In genomic region chr12:68229956-68230355, GRCh38 we compare ENCODE assay signal across 28 cellular contexts. TPM values are rescaled to one million over a fixed set of nuclear protein-coding genes. Genes with fewer than 3 reads are reported as not detected.
DNase-seq lines count a peak whose midpoint lies in the region; ATAC-seq, FAIRE-seq and TF ChIP-seq lines count a peak whose summit lies in the region.
"Had no signal": no experiment of that assay in that cellular context is flagged by ENCODE, and none has a peak within 500 bp of the region (broad histone marks: within the 10 kb centered on the region; RNA-seq: fewer than 3 reads in every experiment).

No MANE protein-coding gene starts in this region.

- H3K36me3 ChIP-seq in bronchial epithelial cell (ENCODE audit: control insufficient read depth, insufficient read depth, low read length): no peaks in the 10 kb centered on the region
- H3K36me3 ChIP-seq in naive thymus-derived CD4-positive, alpha-beta T cell (ENCODE audit: control insufficient read depth in 2 of 3, insufficient read depth in 3 of 3, low read length in 3 of 3): no peaks in the 10 kb centered on the region
- H3K36me3 ChIP-seq: BE2C; BLaER1 treated with 17β-estradiol and CSF1 and Interleukin-3, amounts not matched to agents 10 nM and 100 nM had no signal

- TF ChIP-seq CTCF in bronchial epithelial cell (IDR thresholded peaks at IDR 0.05; ENCODE audit: insufficient read depth, low read length, severe bottlenecking): no peak
- no peak for TF ChIP-seq CTCF in foreskin keratinocyte (conservative IDR thresholded peaks at IDR 0.05)

- H3K4me1 Mint-ChIP-seq in activated CD4-positive, alpha-beta T cell treated with anti-CD3 and anti-CD28 coated beads, Interleukin-2, amount 10 ng/mL, durations not matched to agents 24 days and 14 days: peaks cover 41% of the 10 kb centered on the region
- peaks cover 2 to 46% (median 12%) of the 10 kb centered on the region in 7 donors for H3K4me1 Mint-ChIP-seq in naive thymus-derived CD4-positive, alpha-beta T cell
- H3K4me1 Mint-ChIP-seq: CD14-positive monocyte had no signal

- H3K27me3 Mint-ChIP-seq in activated CD4-positive, alpha-beta T cell treated with anti-CD3 and anti-CD28 coated beads, Interleukin-2, amount 10 ng/mL, durations not matched to agents 24 days and 14 days: peaks cover 7% of the 10 kb centered on the region
- H3K27me3 Mint-ChIP-seq in naive thymus-derived CD4-positive, alpha-beta T cell: no peaks in the 10 kb centered on the region
- H3K27me3 Mint-ChIP-seq: CD4-positive, alpha-beta T cell had no signal

- FAIRE-seq in bronchial epithelial cell (lab: Jason Lieb, UNC): no peak
- FAIRE-seq: A549, D721Med, GM12892, GM19239, H1 had no signal

- CTCF ChIA-PET in naive thymus-derived CD4-positive, alpha-beta T cell (lab: Charles Lee): no interaction called here

- no peak overlapping the region for H3K27ac ChIP-seq in foreskin keratinocyte
- no peak overlapping the region for H3K27ac ChIP-seq in naive thymus-derived CD4-positive, alpha-beta T cell (ENCODE audit: low read depth, low read length)
- H3K27ac ChIP-seq: A549; BLaER1 treated with 17β-estradiol and CSF1 and Interleukin-3, amounts not matched to agents 10 nM and 100 nM; GM23248 had no signal

- H3K27me3 ChIP-seq in bronchial epithelial cell (ENCODE audit: control insufficient read depth, insufficient read depth, low read length): no peaks in the 10 kb centered on the region
- no peaks in the 10 kb centered on the region for H3K27me3 ChIP-seq in foreskin keratinocyte
- no peaks in the 10 kb centered on the region for H3K27me3 ChIP-seq in naive thymus-derived CD4-positive, alpha-beta T cell (ENCODE audit: control insufficient read depth in 2 of 2, insufficient read depth in 2 of 2, low read length in 2 of 2)
- H3K27me3 ChIP-seq: BLaER1 treated with 17β-estradiol and CSF1 and Interleukin-3, amounts not matched to agents 10 nM and 100 nM had no signal

- intact Hi-C loops in activated CD4-positive, alpha-beta T cell treated with anti-CD3 and anti-CD28 coated beads, Interleukin-2, amount 10 ng/mL, durations not matched to agents 24 days and 14 days (cut with micrococcal nuclease): loop anchor here (10.0 kb wide), 1 partner anchor 575 kb away; the partner anchor contains the start of gene MDM2
- intact Hi-C loops in naive thymus-derived CD4-positive, alpha-beta T cell (cut with micrococcal nuclease): loop anchor here in 1 of 2 donors (5.0 to 10.0 kb wide), 2 partner anchors 222 to 515 kb away; partner anchors contain the start of gene SLC35E3

- no peaks in the 10 kb centered on the region for H3K9me3 ChIP-seq in naive thymus-derived CD4-positive, alpha-beta T cell (ENCODE audit: control insufficient read depth in 2 of 3, low read length in 3 of 3)
- H3K9me3 ChIP-seq: A549; BE2C; BLaER1 treated with 17β-estradiol and CSF1 and Interleukin-3, amounts not matched to agents 10 nM and 100 nM had no signal

- H3K36me3 Mint-ChIP-seq in activated CD4-positive, alpha-beta T cell treated with anti-CD3 and anti-CD28 coated beads, Interleukin-2, amount 10 ng/mL, durations not matched to agents 24 days and 14 days (ENCODE audit: low read depth): peaks cover 3% of the 10 kb centered on the region
- peaks cover 0 to 6% (median 0%) of the 10 kb centered on the region in 5 donors for H3K36me3 Mint-ChIP-seq in naive thymus-derived CD4-positive, alpha-beta T cell
- H3K36me3 Mint-ChIP-seq: CD14-positive monocyte had no signal

- no peak overlapping the region for H3K4me3 ChIP-seq in bronchial epithelial cell (ENCODE audit: low read depth, low read length)
- no peak overlapping the region for H3K4me3 ChIP-seq in naive thymus-derived CD4-positive, alpha-beta T cell (ENCODE audit: low read length)
- H3K4me3 ChIP-seq: A549; BLaER1 treated with 17β-estradiol and CSF1 and Interleukin-3, amounts not matched to agents 10 nM and 100 nM; GM23248 had no signal

- H3K9me3 Mint-ChIP-seq in activated CD4-positive, alpha-beta T cell treated with anti-CD3 and anti-CD28 coated beads, Interleukin-2, amount 10 ng/mL, durations not matched to agents 24 days and 14 days: peaks cover 3% of the 10 kb centered on the region
- no peaks in the 10 kb centered on the region for H3K9me3 Mint-ChIP-seq in naive thymus-derived CD4-positive, alpha-beta T cell
- H3K9me3 Mint-ChIP-seq: CD14-positive monocyte; CD4-positive, alpha-beta T cell; CD8-positive, alpha-beta memory T cell had no signal

- peak; percentile 45 for DNase-seq in activated CD4-positive, alpha-beta T cell treated with anti-CD3 and anti-CD28 coated beads, Interleukin-2, amount 10 ng/mL, durations not matched to agents 24 days and 14 days
- DNase-seq in activated CD4-positive, alpha-beta T cell treated with anti-CD3 and anti-CD28 coated beads, Interleukin-2, amount 50 U/mL, for 48 hours: no peak
- DNase-seq in bronchial epithelial cell (ENCODE audit: low read depth) (peak; percentile 52), foreskin keratinocyte (peak; percentile 32 to 62), NOMO-1 (lab: John Stamatoyannopoulos, UW; ENCODE audit: unreplicated experiment in 2 of 2) (no peak), medulla oblongata (ENCODE audit: extremely low spot score) (no peak)
- DNase-seq in naive thymus-derived CD4-positive, alpha-beta T cell: no peak
- DNase-seq: 8988T; ACHN; AML-193; BE2C; CD4-positive, alpha-beta T cell; CD8-positive, alpha-beta memory T cell; DMS 273 treated with DMSO at 0.1 percent for 48 hours; DMS79; GF-D8; GM23248; H7; HCEC 1CT had no signal

- H3K4me3 Mint-ChIP-seq in activated CD4-positive, alpha-beta T cell treated with anti-CD3 and anti-CD28 coated beads, Interleukin-2, amount 10 ng/mL, durations not matched to agents 24 days and 14 days: no peak overlapping the region
- no peak overlapping the region for H3K4me3 Mint-ChIP-seq in naive thymus-derived CD4-positive, alpha-beta T cell
- H3K4me3 Mint-ChIP-seq: CD14-positive monocyte; CD4-positive, alpha-beta T cell; CD8-positive, alpha-beta memory T cell had no signal

- POLR2A ChIA-PET in naive thymus-derived CD4-positive, alpha-beta T cell (lab: Charles Lee): no interaction called here

- ATAC-seq in foreskin keratinocyte: no peak
- ATAC-seq in naive thymus-derived CD4-positive, alpha-beta T cell: no peak
- ATAC-seq: A549 had no signal

- no peak overlapping the region for H3K27ac Mint-ChIP-seq in activated CD4-positive, alpha-beta T cell treated with anti-CD3 and anti-CD28 coated beads, Interleukin-2, amount 10 ng/mL, durations not matched to agents 24 days and 14 days
- no peak overlapping the region for H3K27ac Mint-ChIP-seq in naive thymus-derived CD4-positive, alpha-beta T cell
- H3K27ac Mint-ChIP-seq: CD14-positive monocyte; CD4-positive, alpha-beta T cell; CD8-positive, alpha-beta memory T cell had no signal

- H3K4me1 ChIP-seq in foreskin keratinocyte: no peaks in the 10 kb centered on the region
- no peaks in the 10 kb centered on the region for H3K4me1 ChIP-seq in naive thymus-derived CD4-positive, alpha-beta T cell (ENCODE audit: control insufficient read depth in 2 of 2, insufficient read depth in 2 of 2, low read length in 2 of 2)
- H3K4me1 ChIP-seq: A549; BE2C; BLaER1 treated with 17β-estradiol and CSF1 and Interleukin-3, amounts not matched to agents 10 nM and 100 nM had no signal

RNA-seq across cellular contexts. Expression of gene IL26, which starts 4.3 kb away (rescaled TPM):
- total RNA-seq in activated CD4-positive, alpha-beta T cell treated with anti-CD3 and anti-CD28 coated beads, Interleukin-2, amount 10 ng/mL, durations not matched to agents 24 days and 14 days: 6.9 and 7.7 TPM in 2 replicates
- total RNA-seq in bronchial epithelial cell (not detected in 2 replicates), foreskin keratinocyte (not detected in 2 replicates)
- polyA plus RNA-seq in foreskin keratinocyte: not detected in 2 replicates
- 1 to 10 TPM in 1 of 5 experiments, not detected in 4; 4.5 TPM for total RNA-seq in naive thymus-derived CD4-positive, alpha-beta T cell
- not detected for polyA plus RNA-seq in naive thymus-derived CD4-positive, alpha-beta T cell
- total RNA-seq: Daoy, G401, GM23248, H1, H7 had no signal
- polyA plus RNA-seq: A549, CD14-positive monocyte, GM23248, H1 had no signal

RNA-seq across cellular contexts. Expression of gene IL22, which starts 23.4 kb away (rescaled TPM):
- 2.4 and 3.1 TPM in 2 replicates for total RNA-seq in activated CD4-positive, alpha-beta T cell treated with anti-CD3 and anti-CD28 coated beads, Interleukin-2, amount 10 ng/mL, durations not matched to agents 24 days and 14 days
- not detected in 2 replicates for total RNA-seq in bronchial epithelial cell
- total RNA-seq in foreskin keratinocyte: not detected in 2 replicates
- not detected in 2 replicates for polyA plus RNA-seq in foreskin keratinocyte
- total RNA-seq in naive thymus-derived CD4-positive, alpha-beta T cell: 1 to 10 TPM in 1 of 5 experiments, not detected in 4; 1.8 TPM
- polyA plus RNA-seq in naive thymus-derived CD4-positive, alpha-beta T cell: not detected
- total RNA-seq: CD4-positive, alpha-beta T cell; Daoy; G401; GM23248; H1; H7 had no signal
- polyA plus RNA-seq: A549; CD14-positive monocyte; CD8-positive, alpha-beta memory T cell; GM23248; H1 had no signal

Comparison
In these comparisons a context has a peak if more than half of its experiments do, and no peak if none do; other contexts are left out.
1. DNase-seq: peak in activated CD4-positive, alpha-beta T cell treated with anti-CD3 and anti-CD28 coated beads, Interleukin-2, amount 10 ng/mL, durations not matched to agents 24 days and 14 days (single experiment), bronchial epithelial cell (single experiment) and foreskin keratinocyte (2 of 2); none in activated CD4-positive, alpha-beta T cell treated with anti-CD3 and anti-CD28 coated beads, Interleukin-2, amount 50 U/mL, for 48 hours (0 of 2), NOMO-1 (0 of 2), naive thymus-derived CD4-positive, alpha-beta T cell (0 of 9) and medulla oblongata (single experiment).